ENCODE assay signal across 8 cellular contexts in the genomic region with DNA sequence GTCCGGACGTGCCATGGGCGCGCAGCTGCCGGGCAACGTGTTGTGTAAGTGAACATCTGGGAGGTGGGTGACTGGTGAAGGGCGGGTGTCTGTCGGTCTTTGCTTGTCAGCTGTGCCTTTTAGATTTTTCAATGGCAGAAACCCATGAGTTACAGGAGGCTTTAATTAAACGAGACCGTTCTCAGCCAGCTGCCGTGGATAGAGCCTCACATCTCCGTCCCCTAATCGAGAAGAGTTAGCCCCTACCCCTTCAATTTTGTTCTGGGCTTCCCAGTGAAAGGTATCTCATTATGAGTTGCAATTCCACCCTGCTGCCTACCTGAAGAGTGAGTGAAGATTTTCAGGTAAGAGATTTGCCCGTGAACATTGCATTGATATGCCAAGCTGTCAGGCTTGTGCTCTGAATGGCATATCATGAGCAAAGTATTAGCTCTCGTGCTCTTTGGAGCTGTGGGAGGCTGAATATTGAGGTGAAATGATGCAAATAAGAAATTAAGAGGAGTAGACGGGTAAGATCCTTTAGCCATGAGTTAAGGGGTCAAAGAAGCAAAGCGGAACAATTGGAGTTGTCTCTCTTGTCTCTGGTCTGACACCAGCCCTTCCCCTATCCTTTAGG.
A peak's percentile ranks its signal among the peaks of the same experiment; 100 is the strongest.
DNase-seq lines count a peak whose midpoint lies in the region; ATAC-seq and TF ChIP-seq lines count a peak whose summit lies in the region.

No MANE protein-coding gene starts in this region.

- intact Hi-C loops in heart right ventricle (cut with DNase I) (loop anchor here in 3 of 10 donors (2.0 to 10.0 kb wide), 4 partner anchors 81 to 96 kb away; no protein-coding TSS in a partner anchor), Right ventricle myocardium inferior (cut with DNase I) (loop anchor here (5.0 kb wide), 3 partner anchors 94 to 286 kb away; a partner anchor contains a TSS), spleen (cut with DNase I; ENCODE audit: low total_unique reads) (no loop called here)

- H3K27ac ChIP-seq in heart right ventricle (peak overlapping the region; percentile 85 to 97 (median 94)), spleen (peak overlapping the region in 7 of 8 donors; percentile 56 to 82 (median 70))

- no peak for DNase-seq in heart right ventricle
- no peak for DNase-seq in Right ventricle myocardium inferior (ENCODE audit: missing footprints)
- no peak for DNase-seq in activated CD4-positive, alpha-beta memory T cell treated with anti-CD3 and anti-CD28 coated beads, Interleukin-2, amount 10 ng/mL, durations not matched to agents 7 days and 5 days
- DNase-seq in spleen: no peak
- DNase-seq in activated gamma-delta T cell treated with Interleukin-2 at 50 U/mL for 16 hours: no peak
- no peak for DNase-seq in effector CD4-positive, alpha-beta T cell

- H3K27me3 Mint-ChIP-seq in activated CD4-positive, alpha-beta memory T cell treated with anti-CD3 and anti-CD28 coated beads, Interleukin-2, amount 10 ng/mL, durations not matched to agents 7 days and 5 days: peaks cover 25% of the 10 kb centered on the region

- no peak for TF ChIP-seq CTCF in heart right ventricle (IDR thresholded peaks at IDR 0.05)
- no peak for TF ChIP-seq CTCF in spleen (IDR thresholded peaks at IDR 0.05 in 8 of 11, conservative IDR thresholded peaks at IDR 0.05 in 3 of 11)

- peak overlapping the region; percentile 42 to 77 (median 66) for H3K4me3 ChIP-seq in heart right ventricle
- H3K4me3 ChIP-seq in iPS-15b (ENCODE audit: low read depth, low read length): peak overlapping the region; percentile 65
- peak overlapping the region; percentile 45 to 76 (median 54) for H3K4me3 ChIP-seq in spleen

- no peaks in the 10 kb centered on the region for H3K9me3 Mint-ChIP-seq in activated CD4-positive, alpha-beta memory T cell treated with anti-CD3 and anti-CD28 coated beads, Interleukin-2, amount 10 ng/mL, durations not matched to agents 7 days and 5 days

- POLR2A ChIA-PET in activated CD4-positive, alpha-beta memory T cell treated with anti-CD3 and anti-CD28 coated beads, Interleukin-2, amount 10 ng/mL, durations not matched to agents 7 days and 5 days (lab: Charles Lee): no interaction called here

- CTCF ChIA-PET in activated CD4-positive, alpha-beta memory T cell treated with anti-CD3 and anti-CD28 coated beads, Interleukin-2, amount 10 ng/mL, durations not matched to agents 7 days and 5 days (lab: Charles Lee): interaction anchor here (0.9 kb wide), 1 partner anchor 383 kb away, joined by 3 read pairs; no protein-coding TSS in a partner anchor

- peak overlapping the region; percentile 21 for H3K4me3 Mint-ChIP-seq in activated CD4-positive, alpha-beta memory T cell treated with anti-CD3 and anti-CD28 coated beads, Interleukin-2, amount 10 ng/mL, durations not matched to agents 7 days and 5 days

- WGBS in heart right ventricle, 2 donors: 8 to 9% methylated on average over 17 of the region's 17 CpGs
- 11 to 17% (median 12%) methylated on average over 15 to 17 of the region's 17 CpGs for WGBS in spleen, 5 donors

- peaks cover 7% of the 10 kb centered on the region for H3K4me1 Mint-ChIP-seq in activated CD4-positive, alpha-beta memory T cell treated with anti-CD3 and anti-CD28 coated beads, Interleukin-2, amount 10 ng/mL, durations not matched to agents 7 days and 5 days

- H3K27me3 ChIP-seq in heart right ventricle: peaks cover 0 to 16% (median 0%) of the 10 kb centered on the region in 7 donors
- peaks cover 15% of the 10 kb centered on the region for H3K27me3 ChIP-seq in iPS-15b (ENCODE audit: control insufficient read depth, insufficient read depth, low read length)
- H3K27me3 ChIP-seq in spleen (replicated peaks in 1 of 7): peaks cover 0 to 19% (median 7%) of the 10 kb centered on the region in 7 donors

- no peak overlapping the region for H3K27ac Mint-ChIP-seq in activated CD4-positive, alpha-beta memory T cell treated with anti-CD3 and anti-CD28 coated beads, Interleukin-2, amount 10 ng/mL, durations not matched to agents 7 days and 5 days

- H3K9me3 ChIP-seq in heart right ventricle (no peaks in the 10 kb centered on the region), iPS-15b (ENCODE audit: control insufficient read depth, insufficient read depth, low read length) (no peaks in the 10 kb centered on the region), spleen (no peaks in the 10 kb centered on the region)

- TF ChIP-seq POLR2A in spleen (IDR thresholded peaks at IDR 0.05): no peak

- H3K4me1 ChIP-seq in heart right ventricle (peaks cover 0 to 49% (median 15%) of the 10 kb centered on the region in 9 donors), iPS-15b (ENCODE audit: control insufficient read depth, insufficient read depth, low read length) (peaks cover 7% of the 10 kb centered on the region), spleen (peaks cover 0 to 35% (median 20%) of the 10 kb centered on the region in 6 donors)

- H3K36me3 Mint-ChIP-seq in activated CD4-positive, alpha-beta memory T cell treated with anti-CD3 and anti-CD28 coated beads, Interleukin-2, amount 10 ng/mL, durations not matched to agents 7 days and 5 days (ENCODE audit: low read depth): no peaks in the 10 kb centered on the region

- H3K9ac ChIP-seq in iPS-15b (ENCODE audit: low read depth, low read length): no peak overlapping the region

- H3K36me3 ChIP-seq in heart right ventricle: no peaks in the 10 kb centered on the region
- H3K36me3 ChIP-seq in iPS-15b (ENCODE audit: control insufficient read depth, insufficient read depth, low read length): no peaks in the 10 kb centered on the region
- no peaks in the 10 kb centered on the region for H3K36me3 ChIP-seq in spleen

- peak in 1 of 8 donors; percentile 68 for ATAC-seq in heart right ventricle
- no peak for ATAC-seq in Right ventricle myocardium inferior
- ATAC-seq in HG03159 (IDR thresholded peaks at IDR 0.05; ENCODE audit: unreplicated experiment): peak; percentile 42
